ENCODE assay signal across 21 cellular contexts in genomic region chr6:122715725-122716124, GRCh38.
DNase-seq lines count a peak whose midpoint lies in the region; FAIRE-seq and TF ChIP-seq lines count a peak whose summit lies in the region.
"Had no signal": no experiment of that assay in that cellular context is flagged by ENCODE, and none has a peak within 500 bp of the region (broad histone marks: within the 10 kb centered on the region; RNA-seq: fewer than 3 reads in every experiment).

No MANE protein-coding gene starts in this region.

- H3K9ac ChIP-seq in astrocyte (ENCODE audit: low read length) (no peak overlapping the region), fibroblast of lung (ENCODE audit: insufficient read depth, low read length) (no peak overlapping the region), Karpas-422 (ENCODE audit: low read length) (no peak overlapping the region)

- H3K9me3 ChIP-seq in astrocyte (ENCODE audit: insufficient read depth, low read depth, low read length) (no peaks in the 10 kb centered on the region), fibroblast of lung (ENCODE audit: control insufficient read depth, insufficient read depth, low read depth, low read length) (no peaks in the 10 kb centered on the region), Karpas-422 (ENCODE audit: low read length) (no peaks in the 10 kb centered on the region), stomach (no peaks in the 10 kb centered on the region), vagina (no peaks in the 10 kb centered on the region)
- H3K9me3 ChIP-seq: BE2C, HAP-1, Peyer's patch, SJSA1 had no signal

- H3K27ac Mint-ChIP-seq in astrocyte (ENCODE audit: unreplicated experiment) = no peak overlapping the region
- H3K27ac Mint-ChIP-seq: CD4-positive, CD25-positive, alpha-beta regulatory T cell had no signal

- no peaks in the 10 kb centered on the region for H3K27me3 Mint-ChIP-seq in astrocyte (ENCODE audit: low read depth, unreplicated experiment)
- H3K27me3 Mint-ChIP-seq: CD4-positive, CD25-positive, alpha-beta regulatory T cell had no signal

- no peak overlapping the region for H3K4me3 ChIP-seq in astrocyte (ENCODE audit: insufficient read depth, low read depth, low read length)
- no peak overlapping the region for H3K4me3 ChIP-seq in fibroblast of lung (replicated peaks in 1 of 4; ENCODE audit: control extremely low read depth in 1 of 4, insufficient read depth in 1 of 4, low read depth in 3 of 4, low read length in 4 of 4)
- no peak overlapping the region for H3K4me3 ChIP-seq in Karpas-422 (ENCODE audit: low read length)
- no peak overlapping the region for H3K4me3 ChIP-seq in stomach
- no peak overlapping the region for H3K4me3 ChIP-seq in vagina
- H3K4me3 ChIP-seq: GM12878, HAP-1, Peyer's patch, SJSA1 had no signal

- intact Hi-C loops in stomach (cut with DNase I; ENCODE audit: low total_unique reads) = no loop called here
- intact Hi-C loops in vagina (cut with DNase I) = no loop called here

- H3K79me2 ChIP-seq in astrocyte (ENCODE audit: insufficient read depth, low read length) (peaks cover 10% of the 10 kb centered on the region), fibroblast of lung (ENCODE audit: control insufficient read depth, insufficient read depth, low read length) (no peaks in the 10 kb centered on the region), Karpas-422 (ENCODE audit: low read length) (no peaks in the 10 kb centered on the region)

- no peak overlapping the region for H3K4me3 Mint-ChIP-seq in astrocyte (ENCODE audit: unreplicated experiment)
- H3K4me3 Mint-ChIP-seq: CD4-positive, CD25-positive, alpha-beta regulatory T cell had no signal

- no peak for FAIRE-seq in astrocyte (lab: Jason Lieb, UNC)
- FAIRE-seq: GM12878, GM19239 had no signal

- peak overlapping the region; percentile 25 for H3K4me2 ChIP-seq in astrocyte (ENCODE audit: low read length)
- H3K4me2 ChIP-seq in fibroblast of lung (ENCODE audit: extremely low read depth, insufficient read depth, low read length) = no peak overlapping the region
- H3K4me2 ChIP-seq in Karpas-422 (ENCODE audit: low read depth, low read length, poor library complexity, severe bottlenecking) = no peak overlapping the region

- DNase-seq in ELR (ENCODE audit: low read depth) (peak; percentile 39), astrocyte (ENCODE audit: low read depth) (peak; percentile 60), fibroblast of lung (ENCODE audit: low read depth in 2 of 2) (peak; percentile 68 to 72), renal cortical epithelial cell (ENCODE audit: low read depth) (peak; percentile 28), Karpas-422 (no peak), stomach (no peak), vagina (ENCODE audit: extremely low spot score in 2 of 2) (no peak)
- DNase-seq: BE2C; CD4-positive, CD25-positive, alpha-beta regulatory T cell; COR-L47; DMS 273 treated with DMSO at 0.1 percent for 48 hours; DND-41; GF-D8; NCI-H1105 treated with DMSO at 0.1 percent for 48 hours; NCI-H1694 treated with DMSO at 0.1 percent for 48 hours; NK-92 treated with Interleukin-12 subunit alpha and Interleukin-12 subunit beta, amount 100 ng/mL, for 24 hours; Peyer's patch had no signal

- peaks cover 2% of the 10 kb centered on the region for H3K36me3 Mint-ChIP-seq in astrocyte (ENCODE audit: low read depth, unreplicated experiment)
- H3K36me3 Mint-ChIP-seq: CD4-positive, CD25-positive, alpha-beta regulatory T cell had no signal

- TF ChIP-seq POLR2A in stomach (IDR thresholded peaks at IDR 0.05) (no peak), vagina (IDR thresholded peaks at IDR 0.05) (no peak)

- H3K9me3 Mint-ChIP-seq in astrocyte (ENCODE audit: unreplicated experiment) = peaks cover 2% of the 10 kb centered on the region

- H3K4me1 ChIP-seq in astrocyte (ENCODE audit: insufficient read depth, low read length) = peaks cover 40% of the 10 kb centered on the region
- H3K4me1 ChIP-seq in fibroblast of lung (ENCODE audit: control insufficient read depth, extremely low read depth, insufficient read depth, low read length) = peaks cover 2% of the 10 kb centered on the region
- H3K4me1 ChIP-seq in Karpas-422 (ENCODE audit: low read length) = no peaks in the 10 kb centered on the region
- H3K4me1 ChIP-seq in stomach = peaks cover 0 to 4% (median 0%) of the 10 kb centered on the region in 4 donors
- no peaks in the 10 kb centered on the region for H3K4me1 ChIP-seq in vagina
- H3K4me1 ChIP-seq: BE2C, Peyer's patch had no signal

- TF ChIP-seq CTCF in astrocyte (IDR thresholded peaks at IDR 0.05; ENCODE audit: insufficient read depth, low read depth, low read length) (no peak), fibroblast of lung (conservative IDR thresholded peaks at IDR 0.05 in 1 of 2, IDR thresholded peaks at IDR 0.05 in 1 of 2; ENCODE audit: low read depth in 1 of 2, low read length in 2 of 2) (no peak), stomach (IDR thresholded peaks at IDR 0.05) (no peak), vagina (IDR thresholded peaks at IDR 0.05) (no peak)

- WGBS in stomach, 5 donors = 71 to 78% (median 75%) methylated on average over 2 of the region's 2 CpGs

- H2AFZ ChIP-seq in astrocyte (ENCODE audit: low read depth, low read length) (no peak overlapping the region), fibroblast of lung (ENCODE audit: low read length) (no peak overlapping the region), Karpas-422 (ENCODE audit: low read length) (no peak overlapping the region)

- no peak for TF ChIP-seq EP300 in stomach (IDR thresholded peaks at IDR 0.05)

- H3K4me1 Mint-ChIP-seq in astrocyte (ENCODE audit: low read depth, unreplicated experiment) = peaks cover 40% of the 10 kb centered on the region
- H3K4me1 Mint-ChIP-seq: CD4-positive, CD25-positive, alpha-beta regulatory T cell had no signal

- H3K9me2 ChIP-seq in Karpas-422 (replicated peaks; ENCODE audit: insufficient read depth, low read length) = no peaks in the 10 kb centered on the region

- H3K36me3 ChIP-seq in astrocyte (ENCODE audit: insufficient read depth, low read length) = no peaks in the 10 kb centered on the region
- no peaks in the 10 kb centered on the region for H3K36me3 ChIP-seq in fibroblast of lung (ENCODE audit: control insufficient read depth, insufficient read depth, low read length)
- H3K36me3 ChIP-seq in Karpas-422 (ENCODE audit: insufficient read depth, low read length) = no peaks in the 10 kb centered on the region
- no peaks in the 10 kb centered on the region for H3K36me3 ChIP-seq in stomach
- H3K36me3 ChIP-seq in vagina = no peaks in the 10 kb centered on the region
- H3K36me3 ChIP-seq: BE2C, HAP-1, Peyer's patch, SJSA1 had no signal

- no peaks in the 10 kb centered on the region for H3K27me3 ChIP-seq in astrocyte (ENCODE audit: insufficient read depth, low read length)
- no peaks in the 10 kb centered on the region for H3K27me3 ChIP-seq in fibroblast of lung (ENCODE audit: control insufficient read depth, insufficient read depth, low read length)
- H3K27me3 ChIP-seq in Karpas-422 (ENCODE audit: low read length) = no peaks in the 10 kb centered on the region
- no peaks in the 10 kb centered on the region for H3K27me3 ChIP-seq in stomach
- H3K27me3 ChIP-seq in vagina = no peaks in the 10 kb centered on the region
- H3K27me3 ChIP-seq: BE2C, Peyer's patch, SJSA1 had no signal

- no peaks in the 10 kb centered on the region for H4K20me1 ChIP-seq in astrocyte (ENCODE audit: insufficient read depth, low read length)
- no peaks in the 10 kb centered on the region for H4K20me1 ChIP-seq in fibroblast of lung (ENCODE audit: control insufficient read depth, extremely low read depth, insufficient read depth, low read length)
- no peaks in the 10 kb centered on the region for H4K20me1 ChIP-seq in Karpas-422 (ENCODE audit: insufficient read depth, low read depth, low read length)

- H3K27ac ChIP-seq in astrocyte (ENCODE audit: low read depth, low read length) = no peak overlapping the region
- no peak overlapping the region for H3K27ac ChIP-seq in fibroblast of lung (ENCODE audit: insufficient read depth, low read length)
- H3K27ac ChIP-seq in Karpas-422 (ENCODE audit: low read length) = no peak overlapping the region
- no peak overlapping the region for H3K27ac ChIP-seq in stomach
- no peak overlapping the region for H3K27ac ChIP-seq in vagina
- H3K27ac ChIP-seq: Peyer's patch, SJSA1 had no signal

Comparison
In these comparisons a context has a peak if more than half of its experiments do, and no peak if none do; other contexts are left out.
1. DNase-seq: peak in ELR (single experiment), astrocyte (single experiment), fibroblast of lung (2 of 2) and renal cortical epithelial cell (single experiment); none in Karpas-422 (single experiment), stomach (single experiment) and vagina (0 of 2).